1 cellular context compared by ENCODE assay signal in the genomic region with DNA sequence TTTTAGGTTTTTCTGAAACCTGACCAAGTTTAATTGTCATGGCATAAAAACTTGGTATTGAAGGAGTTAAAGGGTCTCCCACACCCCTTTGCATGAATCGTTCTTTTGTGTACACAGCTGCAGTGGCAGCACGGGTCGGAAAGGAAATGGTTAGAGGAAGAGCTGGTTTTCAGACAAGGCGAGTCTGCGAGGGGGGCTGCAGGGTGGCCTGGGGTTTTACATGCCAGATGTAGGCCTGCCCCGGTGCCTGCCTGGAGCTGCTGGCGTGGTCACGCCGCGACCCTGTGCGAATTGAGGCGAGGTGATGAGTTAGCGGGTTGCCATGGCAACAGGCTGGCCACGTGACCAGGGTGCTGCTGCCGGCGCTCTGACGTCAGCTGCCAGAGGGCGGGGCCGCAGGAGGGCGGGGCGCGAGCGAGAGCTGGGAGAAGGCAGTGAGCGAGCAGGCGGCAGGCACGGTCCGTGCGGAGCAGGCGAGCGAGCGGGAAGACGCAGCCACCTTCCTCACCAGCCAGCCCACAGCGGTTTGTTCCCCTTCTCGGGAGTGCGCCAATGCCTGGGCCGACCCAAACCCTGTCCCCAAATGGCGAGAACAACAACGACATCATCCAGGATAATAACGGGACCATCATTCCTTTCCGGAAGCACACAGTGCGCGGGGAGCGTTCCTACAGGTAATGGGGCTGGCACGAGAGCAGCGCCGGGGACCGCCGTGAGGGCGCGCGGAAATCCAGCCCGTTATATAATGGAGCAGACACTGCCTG.
TF ChIP-seq lines count a peak whose summit lies in the region.

Gene MAPRE2, plus strand, starts transcription at position 426 of the 764 bp plus-strand sequence. Its CDS starts 127 bp downstream, at position 553.

TF ChIP-seq in HEK293, 187 proteins besides CTCF, POLR2A, EP300 and RAD21 (continued from another document):
- TF ChIP-seq ZBTB49 (tag by site-specific recombination; IDR thresholded peaks at IDR 0.05; ENCODE audit: low read depth) (no peak), ZNF239 (tag by site-specific recombination; IDR thresholded peaks at IDR 0.05) (no peak), ZNF645 (tag by site-specific recombination; IDR thresholded peaks at IDR 0.05) (no peak), ZNF529 (tag by site-specific recombination; IDR thresholded peaks at IDR 0.05; ENCODE audit: insufficient replicate concordance) (no peak), ZNF202 (tag by site-specific recombination; IDR thresholded peaks at IDR 0.05; ENCODE audit: borderline replicate concordance) (no peak), ZNF621 (tag by site-specific recombination; IDR thresholded peaks at IDR 0.05) (no peak), ZNF701 (tag by site-specific recombination; IDR thresholded peaks at IDR 0.05) (no peak), ZNF19 (tag by site-specific recombination; IDR thresholded peaks at IDR 0.05; ENCODE audit: low read depth) (no peak), ZNF302 (tag by site-specific recombination; IDR thresholded peaks at IDR 0.05; ENCODE audit: low read depth) (no peak), ZXDB (tag by site-specific recombination; IDR thresholded peaks at IDR 0.05) (peak; percentile 63; the same call in 1 of the 2 replicates), ZNF664 (tag by site-specific recombination; IDR thresholded peaks at IDR 0.05) (no peak), OSR2 (tag by site-specific recombination; IDR thresholded peaks at IDR 0.05) (no peak; the same call in 1 of the 2 replicates), KLF10 (tag by site-specific recombination; IDR thresholded peaks at IDR 0.05) (no peak), HOXC10 (CRISPR knock-in tag; IDR thresholded peaks at IDR 0.05) (no peak), KLF8 (tag by site-specific recombination; IDR thresholded peaks at IDR 0.05) (peak; percentile 64; the same call in 1 of the 2 replicates), ZBTB44 (tag by site-specific recombination; IDR thresholded peaks at IDR 0.05) (no peak), ZNF521 (tag by site-specific recombination; IDR thresholded peaks at IDR 0.05) (no peak), ZNF791 (tag by site-specific recombination; IDR thresholded peaks at IDR 0.05) (peak; percentile 11; the same call in 1 of the 2 replicates), ZNF473 (tag by site-specific recombination; IDR thresholded peaks at IDR 0.05) (no peak), SALL2 (tag by site-specific recombination; IDR thresholded peaks at IDR 0.05; ENCODE audit: borderline replicate concordance) (no peak)
- TF ChIP-seq, protein P1, sequence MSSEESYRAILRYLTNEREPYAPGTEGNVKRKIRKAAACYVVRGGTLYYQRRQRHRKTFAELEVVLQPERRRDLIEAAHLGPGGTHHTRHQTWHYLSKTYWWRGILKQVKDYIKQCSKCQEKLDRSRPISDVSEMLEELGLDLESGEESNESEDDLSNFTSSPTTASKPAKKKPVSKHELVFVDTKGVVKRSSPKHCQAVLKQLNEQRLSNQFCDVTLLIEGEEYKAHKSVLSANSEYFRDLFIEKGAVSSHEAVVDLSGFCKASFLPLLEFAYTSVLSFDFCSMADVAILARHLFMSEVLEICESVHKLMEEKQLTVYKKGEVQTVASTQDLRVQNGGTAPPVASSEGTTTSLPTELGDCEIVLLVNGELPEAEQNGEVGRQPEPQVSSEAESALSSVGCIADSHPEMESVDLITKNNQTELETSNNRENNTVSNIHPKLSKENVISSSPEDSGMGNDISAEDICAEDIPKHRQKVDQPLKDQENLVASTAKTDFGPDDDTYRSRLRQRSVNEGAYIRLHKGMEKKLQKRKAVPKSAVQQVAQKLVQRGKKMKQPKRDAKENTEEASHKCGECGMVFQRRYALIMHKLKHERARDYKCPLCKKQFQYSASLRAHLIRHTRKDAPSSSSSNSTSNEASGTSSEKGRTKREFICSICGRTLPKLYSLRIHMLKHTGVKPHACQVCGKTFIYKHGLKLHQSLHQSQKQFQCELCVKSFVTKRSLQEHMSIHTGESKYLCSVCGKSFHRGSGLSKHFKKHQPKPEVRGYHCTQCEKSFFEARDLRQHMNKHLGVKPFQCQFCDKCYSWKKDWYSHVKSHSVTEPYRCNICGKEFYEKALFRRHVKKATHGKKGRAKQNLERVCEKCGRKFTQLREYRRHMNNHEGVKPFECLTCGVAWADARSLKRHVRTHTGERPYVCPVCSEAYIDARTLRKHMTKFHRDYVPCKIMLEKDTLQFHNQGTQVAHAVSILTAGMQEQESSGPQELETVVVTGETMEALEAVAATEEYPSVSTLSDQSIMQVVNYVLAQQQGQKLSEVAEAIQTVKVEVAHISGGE (tag by site-specific recombination; conservative IDR thresholded peaks at IDR 0.05; ENCODE audit: low read depth) = peak; percentile 53; the same call in 1 of the 2 replicates
- TF ChIP-seq, protein P2, sequence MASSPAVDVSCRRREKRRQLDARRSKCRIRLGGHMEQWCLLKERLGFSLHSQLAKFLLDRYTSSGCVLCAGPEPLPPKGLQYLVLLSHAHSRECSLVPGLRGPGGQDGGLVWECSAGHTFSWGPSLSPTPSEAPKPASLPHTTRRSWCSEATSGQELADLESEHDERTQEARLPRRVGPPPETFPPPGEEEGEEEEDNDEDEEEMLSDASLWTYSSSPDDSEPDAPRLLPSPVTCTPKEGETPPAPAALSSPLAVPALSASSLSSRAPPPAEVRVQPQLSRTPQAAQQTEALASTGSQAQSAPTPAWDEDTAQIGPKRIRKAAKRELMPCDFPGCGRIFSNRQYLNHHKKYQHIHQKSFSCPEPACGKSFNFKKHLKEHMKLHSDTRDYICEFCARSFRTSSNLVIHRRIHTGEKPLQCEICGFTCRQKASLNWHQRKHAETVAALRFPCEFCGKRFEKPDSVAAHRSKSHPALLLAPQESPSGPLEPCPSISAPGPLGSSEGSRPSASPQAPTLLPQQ (tag by site-specific recombination; IDR thresholded peaks at IDR 0.05) = peak; percentile 74; the same call in 1 of the 2 replicates
